7 cellular contexts compared by ENCODE assay signal in genomic region chr1:58576727-58577675, GRCh38. TPM values are rescaled to one million over a fixed set of nuclear protein-coding genes. Genes with fewer than 3 reads are reported as not detected.
DNase-seq lines count a peak whose midpoint lies in the region; ATAC-seq and TF ChIP-seq lines count a peak whose summit lies in the region.

A gene with protein sequence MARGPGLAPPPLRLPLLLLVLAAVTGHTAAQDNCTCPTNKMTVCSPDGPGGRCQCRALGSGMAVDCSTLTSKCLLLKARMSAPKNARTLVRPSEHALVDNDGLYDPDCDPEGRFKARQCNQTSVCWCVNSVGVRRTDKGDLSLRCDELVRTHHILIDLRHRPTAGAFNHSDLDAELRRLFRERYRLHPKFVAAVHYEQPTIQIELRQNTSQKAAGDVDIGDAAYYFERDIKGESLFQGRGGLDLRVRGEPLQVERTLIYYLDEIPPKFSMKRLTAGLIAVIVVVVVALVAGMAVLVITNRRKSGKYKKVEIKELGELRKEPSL (minus strand): TSS chr1:58577252. CDS start chr1:58577156, 96 bp downstream.

- peaks cover 77% of the 10 kb centered on the region for H3K79me2 ChIP-seq in mammary epithelial cell (ENCODE audit: insufficient read depth, low read length)

- ATAC-seq in HG02840 (IDR thresholded peaks at IDR 0.05; ENCODE audit: low FRiP score, unreplicated experiment), result no peak

- H4K20me1 ChIP-seq in mammary epithelial cell (ENCODE audit: insufficient read depth, low read length), result no peaks in the 10 kb centered on the region

- no peaks in the 10 kb centered on the region for H3K9me3 ChIP-seq in mammary epithelial cell (replicated peaks; ENCODE audit: insufficient read depth, low read length)
- H3K9me3 ChIP-seq in stomach smooth muscle (ENCODE audit: control insufficient read depth in 2 of 2, low read length in 2 of 2), result no peaks in the 10 kb centered on the region

- intact Hi-C loops in mammary epithelial cell (cut with micrococcal nuclease), result loop anchor here (1.0 to 2.0 kb wide), 3 partner anchors 42 to 75 kb away; no protein-coding TSS in a partner anchor

- in situ Hi-C loops in mammary epithelial cell (cut with MboI; ENCODE audit: low sequenced_read_pairs in 2 of 2), result no loop called here

- no TSS peak for BruUV-seq in mammary epithelial cell (replicated peaks; lab: Mats Ljungman, UMichigan)

- peak; percentile 41 for DNase-seq in LNCaP clone FGC (ENCODE audit: low read depth)
- DNase-seq in mammary epithelial cell, result peak; percentile 99
- peak; percentile 69 for DNase-seq in left kidney (ENCODE audit: low read depth, low spot score)
- DNase-seq in NOMO-1 treated with dmso at 0.1 percent for 144 hours (lab: John Stamatoyannopoulos, UW; ENCODE audit: unreplicated experiment), result no peak
- no peak for DNase-seq in activated CD8-positive, alpha-beta memory T cell treated with anti-CD3 and anti-CD28 coated beads, Interleukin-2, amount 50 U/mL, for 4 hours

- H3K4me2 ChIP-seq in mammary epithelial cell (ENCODE audit: insufficient read depth, low read depth, low read length), result peak within 1 kb of the TSS; percentile 85

- H3K4me1 ChIP-seq in mammary epithelial cell (ENCODE audit: insufficient read depth, low read length), result peaks cover 45% of the 10 kb centered on the region
- peaks cover 8% of the 10 kb centered on the region for H3K4me1 ChIP-seq in stomach smooth muscle (ENCODE audit: control insufficient read depth, insufficient read depth, low read length)

- peak within 1 kb of the TSS; percentile 18 for H2AFZ ChIP-seq in mammary epithelial cell (ENCODE audit: low read depth, low read length)

- H3K36me3 ChIP-seq in mammary epithelial cell (ENCODE audit: insufficient read depth, low read length) (no peaks in the 10 kb centered on the region), stomach smooth muscle (ENCODE audit: control insufficient read depth in 2 of 2, insufficient read depth in 2 of 2, low read length in 2 of 2) (no peaks in the 10 kb centered on the region)

- H3K27ac ChIP-seq in mammary epithelial cell (ENCODE audit: insufficient read depth, low read depth, low read length) (peak within 1 kb of the TSS; percentile 99), stomach smooth muscle (ENCODE audit: low read length) (no peak within 1 kb of the TSS)

- CTCF ChIA-PET in mammary epithelial cell (lab: Charles Lee; ENCODE audit: low non-redundant PET), result no interaction called here

- dilution Hi-C loops in mammary epithelial cell (cut with HindIII; ENCODE audit: low sequenced_read_pairs), result no loop called here

- H3K9ac ChIP-seq in mammary epithelial cell (ENCODE audit: insufficient read depth, low read length) (peak within 1 kb of the TSS; percentile 100), stomach smooth muscle (ENCODE audit: low read length in 2 of 2) (no peak within 1 kb of the TSS)

- no peak for TF ChIP-seq CTCF in LNCaP clone FGC (IDR thresholded peaks at IDR 0.05; ENCODE audit: control insufficient read depth, extremely low read depth, insufficient read depth)
- TF ChIP-seq CTCF in mammary epithelial cell (conservative IDR thresholded peaks at IDR 0.05 in 1 of 2, IDR thresholded peaks at IDR 0.05 in 1 of 2; ENCODE audit: extremely low read depth in 1 of 2, insufficient read depth in 1 of 2, low read depth in 1 of 2, low read length in 2 of 2), result no peak

- peak within 1 kb of the TSS; percentile 35 for H3K4me3 ChIP-seq in LNCaP clone FGC (ENCODE audit: low read depth, low read length)
- peak within 1 kb of the TSS; percentile 65 to 93 (median 82) for H3K4me3 ChIP-seq in mammary epithelial cell (replicated peaks in 1 of 3; ENCODE audit: insufficient read depth in 1 of 3, low read depth in 2 of 3, low read length in 3 of 3)
- H3K4me3 ChIP-seq in stomach smooth muscle (ENCODE audit: low read length in 2 of 2), result peak within 1 kb of the TSS; percentile 32 to 64

- WGBS in mammary epithelial cell (ENCODE audit: low coverage, missing lambda C conversion rate), result 5% methylated on average over 26 of the region's 107 CpGs

- H3K27me3 ChIP-seq in mammary epithelial cell (ENCODE audit: insufficient read depth, low read length) (no peaks in the 10 kb centered on the region), stomach smooth muscle (ENCODE audit: control insufficient read depth in 1 of 2, insufficient read depth in 2 of 2, low read length in 2 of 2) (peaks cover 29 to 36% of the 10 kb centered on the region in 2 donors)

RNA-seq across cellular contexts. Expression of the gene that starts here (rescaled TPM):
- total RNA-seq in mammary epithelial cell, result 100 to 1,000 TPM; 231 to 244 TPM
- polyA plus RNA-seq in mammary epithelial cell, result 135 TPM
- 98.6 TPM for polyA minus RNA-seq in mammary epithelial cell

Comparison
In these comparisons a context has a peak if more than half of its experiments do, and no peak if none do; other contexts are left out.
1. DNase-seq: peak in LNCaP clone FGC (single experiment), mammary epithelial cell (single experiment) and left kidney (single experiment); none in NOMO-1 treated with dmso at 0.1 percent for 144 hours (single experiment) and activated CD8-positive, alpha-beta memory T cell treated with anti-CD3 and anti-CD28 coated beads, Interleukin-2, amount 50 U/mL, for 4 hours (single experiment).
2. Peak in every context shown above with its lines, with median percentiles within 50 percentile points of each other: H3K4me3 ChIP-seq.